ENCODE assay signal across 8 cellular contexts in genomic region chr2:231513746-231514224, GRCh38. TPM values are rescaled to one million over a fixed set of nuclear protein-coding genes. Genes with fewer than 3 reads are reported as not detected.
DNase-seq lines count a peak whose midpoint lies in the region; ATAC-seq and TF ChIP-seq lines count a peak whose summit lies in the region.

No MANE protein-coding gene starts in this region.

- peak overlapping the region; percentile 6 for H3K18ac ChIP-seq in mesendoderm (ENCODE audit: low read length)

- H3K4ac ChIP-seq in mesendoderm (ENCODE audit: low read depth, low read length), result peak overlapping the region; percentile 82

- peaks cover 8% of the 10 kb centered on the region for H3K27me3 Mint-ChIP-seq in brain

- H3K27ac Mint-ChIP-seq in brain, result peak overlapping the region; percentile 94 to 99 (median 98)

- no peaks in the 10 kb centered on the region for H3K9me3 ChIP-seq in heart left ventricle
- no peaks in the 10 kb centered on the region for H3K9me3 ChIP-seq in uterus

- H2BK15ac ChIP-seq in mesendoderm (replicated peaks; ENCODE audit: low read depth), result no peak overlapping the region

- peak overlapping the region; percentile 56 to 89 (median 76) for H3K4me3 ChIP-seq in heart left ventricle
- peak overlapping the region; percentile 79 for H3K4me3 ChIP-seq in mesendoderm (ENCODE audit: low read length)
- peak overlapping the region; percentile 79 to 90 for H3K4me3 ChIP-seq in uterus

- peak overlapping the region; percentile 97 for H3K9ac ChIP-seq in mesendoderm (ENCODE audit: low read length)

- H3K4me1 ChIP-seq in heart left ventricle (peaks cover 0 to 19% (median 7%) of the 10 kb centered on the region in 12 donors), mesendoderm (ENCODE audit: control insufficient read depth, low read depth, low read length) (no peaks in the 10 kb centered on the region), uterus (no peaks in the 10 kb centered on the region)

- H3K27ac ChIP-seq in heart left ventricle (peak overlapping the region; percentile 48 to 92 (median 86)), mesendoderm (ENCODE audit: low read depth, low read length) (peak overlapping the region; percentile 4), uterus (peak overlapping the region; percentile 88 to 93)

- H3K23ac ChIP-seq in mesendoderm (ENCODE audit: low read length), result peak overlapping the region; percentile 73

- no peak overlapping the region for H2BK120ac ChIP-seq in mesendoderm (ENCODE audit: low read depth, low read length)

- H2AK5ac ChIP-seq in mesendoderm (ENCODE audit: low read length), result peak overlapping the region; percentile 48

- peaks cover 36% of the 10 kb centered on the region for H3K4me1 Mint-ChIP-seq in brain

- H4K8ac ChIP-seq in mesendoderm (ENCODE audit: low read depth, low read length), result no peak overlapping the region

- H3K27me3 ChIP-seq in heart left ventricle (no peaks in the 10 kb centered on the region), mesendoderm (ENCODE audit: insufficient read depth, low read length, poor library complexity) (no peaks in the 10 kb centered on the region), uterus (no peaks in the 10 kb centered on the region)

- peak overlapping the region; percentile 100 for H3K56ac ChIP-seq in mesendoderm (ENCODE audit: low read length)

- ATAC-seq in heart left ventricle, result no peak
- no peak for ATAC-seq in Right ventricle myocardium superior (ENCODE audit: poor library complexity)
- ATAC-seq in HG02938 (IDR thresholded peaks at IDR 0.05; ENCODE audit: unreplicated experiment), result no peak
- ATAC-seq in GM18907 (IDR thresholded peaks at IDR 0.05; ENCODE audit: unreplicated experiment), result no peak

- H3K79me2 ChIP-seq in mesendoderm (ENCODE audit: control insufficient read depth, insufficient read depth, low read length), result no peaks in the 10 kb centered on the region

- H3K79me1 ChIP-seq in mesendoderm (ENCODE audit: low read length), result no peaks in the 10 kb centered on the region

- no peaks in the 10 kb centered on the region for H3K36me3 ChIP-seq in heart left ventricle
- H3K36me3 ChIP-seq in mesendoderm (ENCODE audit: control insufficient read depth, insufficient read depth, low read length), result no peaks in the 10 kb centered on the region
- no peaks in the 10 kb centered on the region for H3K36me3 ChIP-seq in uterus

- H3K9me3 Mint-ChIP-seq in brain, result peaks cover 0 to under 1% (median 0%) of the 10 kb centered on the region in 5 experiments

- TF ChIP-seq CTCF in heart left ventricle (IDR thresholded peaks at IDR 0.05) (no peak), brain (conservative IDR thresholded peaks at IDR 0.05) (no peak), uterus (IDR thresholded peaks at IDR 0.05) (no peak)

- intact Hi-C loops in heart left ventricle (cut with DNase I), result loop anchor here in 1 of 10 donors (1.0 kb wide), 1 partner anchor 88 kb away; no protein-coding TSS in a partner anchor
- intact Hi-C loops in Right ventricle myocardium superior (cut with DNase I), result no loop called here
- intact Hi-C loops in uterus (cut with DNase I; ENCODE audit: low total_unique reads), result no loop called here

- H4K5ac ChIP-seq in mesendoderm (ENCODE audit: low read length), result peak overlapping the region; percentile 68

- TF ChIP-seq POLR2A in heart left ventricle (IDR thresholded peaks at IDR 0.05) (no peak), uterus (IDR thresholded peaks at IDR 0.05) (no peak)

- peak overlapping the region; percentile 95 to 98 (median 97) for H3K4me3 Mint-ChIP-seq in brain

- peak overlapping the region; percentile 92 for H2BK5ac ChIP-seq in mesendoderm (ENCODE audit: low read length)

- DNase-seq in heart left ventricle (no peak), Right ventricle myocardium superior (no peak), mesendoderm (no peak), uterus (no peak), DMS 273 treated with DMSO at 0.1 percent for 48 hours (lab: John Stamatoyannopoulos, UW) (no peak)

- WGBS in heart left ventricle, 4 donors, result 16 to 21% (median 19%) methylated on average over 7 of the region's 7 CpGs
- WGBS in mesendoderm (ENCODE audit: extremely low coverage, insufficient coverage, low lambda C conversion rate), result no CpG with 5 or more reads among the region's 7 CpGs

- H3K4me2 ChIP-seq in mesendoderm (ENCODE audit: low read length), result peak overlapping the region; percentile 81

- H3K36me3 Mint-ChIP-seq in brain, result peaks cover 6% of the 10 kb centered on the region

RNA-seq across cellular contexts. Expression of gene NMUR1, which starts 16.5 kb away (rescaled TPM):
- total RNA-seq in heart left ventricle (under 1 TPM in 7 of 9 donors, not detected in 2; 0.12 to 0.71 (median 0.53) TPM), Right ventricle myocardium superior (0.22 TPM), uterus (under 1 TPM in 2 of 4 donors, not detected in 2; 0.41 to 0.67 TPM)
- polyA plus RNA-seq in heart left ventricle (under 1 TPM; 0.10 to 0.23 TPM), brain (ENCODE audit: insufficient read depth, low read depth, low replicate concordance) (0.24 TPM)
- 0.15 TPM for polyA plus RNA-seq in mesendoderm (2013, experiment 1 of 2)
- 0.20 TPM for polyA plus RNA-seq in mesendoderm (2013, experiment 2 of 2)

RNA-seq across cellular contexts. Expression of gene NCL, which starts 49.5 kb away (rescaled TPM):
- total RNA-seq in heart left ventricle (100 to 1,000 TPM in 8 of 9 donors, 10 to 100 TPM in 1; 60.9 to 352 (median 274) TPM), Right ventricle myocardium superior (190 TPM), uterus (100 to 1,000 TPM in 2 of 4 donors, 10 to 100 TPM in 2; 68.8 to 429 (median 129) TPM)
- polyA plus RNA-seq in heart left ventricle (100 to 1,000 TPM; 103 to 281 TPM), brain (ENCODE audit: insufficient read depth, low read depth, low replicate concordance) (355 TPM)
- polyA plus RNA-seq in mesendoderm (2013, experiment 1 of 2), result 1,036 TPM
- polyA plus RNA-seq in mesendoderm (2013, experiment 2 of 2), result 1,059 TPM

Comparison
In these comparisons a context has a peak if more than half of its experiments do, and no peak if none do; other contexts are left out.
1. H3K27ac ChIP-seq: peak in every context shown above with its lines; median percentile 90 in uterus; 86 in heart left ventricle; 4 in mesendoderm.